Comparison of ENCODE assay signal across 28 cellular contexts in genomic region chr10:36479073-36479472, GRCh38.
"Had no signal": no experiment of that assay in that cellular context is flagged by ENCODE, and none has a peak within 500 bp of the region (broad histone marks: within the 10 kb centered on the region; RNA-seq: fewer than 3 reads in every experiment).

No MANE protein-coding gene starts in this region.

- H3K27ac ChIP-seq: brain microvascular endothelial cell, SJCRH30, SK-N-MC had no signal

- H3K36me3 ChIP-seq: brain microvascular endothelial cell, SJCRH30 had no signal

- ATAC-seq: activated CD8-positive, alpha-beta T cell treated with anti-CD3 and anti-CD28 coated beads for 36 hours; activated T-cell treated with anti-CD3 and anti-CD28 coated beads, Interleukin-2, amount 50 U/mL, for 72 hours; activated T-helper 17 cell treated with anti-CD3 and anti-CD28 coated beads, Interleukin-2, amount 50 U/mL, for 72 hours; Panc1 had no signal

- H3K27me3 ChIP-seq: brain microvascular endothelial cell, SJCRH30 had no signal

- H3K9me3 ChIP-seq: SJCRH30 had no signal

- DNase-seq: activated CD4-positive, alpha-beta T cell treated with anti-CD3 and anti-CD28 coated beads, Interleukin-2, amount 10 ng/mL, durations not matched to agents 24 days and 14 days; activated CD4-positive, alpha-beta T cell treated with anti-CD3 and anti-CD28 coated beads, Interleukin-2, amount 50 U/mL, for 4 hours; activated CD8-positive, alpha-beta T cell treated with anti-CD3 and anti-CD28 coated beads for 36 hours; activated effector memory CD4-positive, alpha-beta T cell treated with anti-CD3 and anti-CD28 coated beads, Interleukin-2, amount 50 U/mL, for 16 hours; activated naive CD4-positive, alpha-beta T cell; activated naive CD4-positive, alpha-beta T cell treated with anti-CD3 and anti-CD28 coated beads, Interleukin-2, amount 50 U/mL, for 16 hours; activated naive CD8-positive, alpha-beta T cell treated with anti-CD3 and anti-CD28 coated beads for 36 hours; activated T-cell treated with anti-CD3 and anti-CD28 coated beads, Interleukin-2, amount 50 U/mL, for 1 hour; activated T-cell treated with anti-CD3 and anti-CD28 coated beads, Interleukin-2, amount 50 U/mL, for 72 hours; amniotic stem cell; aorta; brain microvascular endothelial cell; central memory CD4-positive, alpha-beta T cell; NCI-H1092 treated with DMSO at 0.1 percent for 48 hours; NCI-H1417 treated with DMSO at 0.1 percent for 48 hours; NCI-H187 treated with DMSO at 0.1 percent for 48 hours; NCI-H2081; NCI-H2171 treated with DMSO at 0.1 percent for 48 hours; NCI-H2227 treated with DMSO at 0.1 percent for 48 hours; NCI-H446; NCI-H524; NCI-H69; SHP77; SJCRH30; T1000 had no signal

- H3K4me1 ChIP-seq: SJCRH30 had no signal

- H3K4me3 ChIP-seq: SJCRH30, SK-N-MC had no signal
